Comparison of ENCODE assay signal across 12 cellular contexts in the genomic region with DNA sequence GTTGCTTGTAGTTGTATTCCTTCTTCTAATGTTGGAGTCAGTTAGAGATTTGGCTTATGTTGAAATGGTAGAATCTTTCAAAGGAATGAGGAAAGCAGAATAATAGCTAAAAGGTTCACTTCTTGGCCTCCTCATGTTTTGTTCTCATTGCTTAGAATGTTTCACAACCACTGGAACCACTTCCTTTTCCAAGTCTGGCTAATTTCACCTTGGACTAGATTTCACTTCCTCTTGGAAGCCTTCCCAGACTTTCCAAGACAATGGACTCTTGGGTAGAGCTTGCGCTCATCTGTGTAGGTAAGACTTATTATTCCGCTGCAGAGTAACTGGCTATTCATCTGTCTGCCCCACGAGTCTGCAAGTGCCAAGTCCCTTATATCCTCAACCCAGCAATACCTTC. TPM values are rescaled to one million over a fixed set of nuclear protein-coding genes. Genes with fewer than 3 reads are reported as not detected.
DNase-seq lines count a peak whose midpoint lies in the region; ATAC-seq and TF ChIP-seq lines count a peak whose summit lies in the region.
"Had no signal": no experiment of that assay in that cellular context is flagged by ENCODE, and none has a peak within 500 bp of the region (broad histone marks: within the 10 kb centered on the region; RNA-seq: fewer than 3 reads in every experiment).

No MANE protein-coding gene starts in this region.

- H2AFZ ChIP-seq in Karpas-422 (ENCODE audit: low read length), result no peak overlapping the region

- TF ChIP-seq POLR2A in testis (IDR thresholded peaks at IDR 0.05) (no peak), GM18505 (IDR thresholded peaks at IDR 0.05; ENCODE audit: borderline replicate concordance, extremely low read depth, insufficient read depth, insufficient read length) (no peak)

- H3K9ac ChIP-seq in adipocyte (ENCODE audit: low read length), result no peak overlapping the region
- no peak overlapping the region for H3K9ac ChIP-seq in Karpas-422 (ENCODE audit: low read length)

- no peaks in the 10 kb centered on the region for H3K9me2 ChIP-seq in Karpas-422 (replicated peaks; ENCODE audit: insufficient read depth, low read length)

- no peak overlapping the region for H3K4me3 ChIP-seq in adipocyte (ENCODE audit: low read length)
- no peak overlapping the region for H3K4me3 ChIP-seq in Karpas-422 (ENCODE audit: low read length)
- no peak overlapping the region for H3K4me3 ChIP-seq in testis
- H3K4me3 ChIP-seq: uterus had no signal

- H3K9me3 ChIP-seq in adipocyte (ENCODE audit: control insufficient read depth, low read length) (no peaks in the 10 kb centered on the region), Karpas-422 (ENCODE audit: low read length) (no peaks in the 10 kb centered on the region), testis (no peaks in the 10 kb centered on the region)
- H3K9me3 ChIP-seq: uterus had no signal

- H3K4me2 ChIP-seq in Karpas-422 (ENCODE audit: low read depth, low read length, poor library complexity, severe bottlenecking), result no peak overlapping the region

- DNase-seq in HPDE6-E6E7 (ENCODE audit: extremely low spot score) (peak; percentile 27), adipocyte (ENCODE audit: low read depth) (peak; percentile 83), foreskin keratinocyte (peak; percentile 79 to 86), renal cortical epithelial cell (ENCODE audit: low read depth) (peak; percentile 94), Karpas-422 (no peak), testis (no peak), GM20000 (ENCODE audit: low spot score) (no peak)
- DNase-seq: activated T-cell treated with anti-CD3 and anti-CD28 coated beads, Interleukin-2, amount 50 U/mL, for 48 hours; GOT3; NK-92 treated with Interleukin-12 subunit alpha and Interleukin-12 subunit beta, amount 100 ng/mL, for 24 hours had no signal

- H3K27ac ChIP-seq in foreskin keratinocyte, result no peak overlapping the region
- H3K27ac ChIP-seq in Karpas-422 (ENCODE audit: low read length), result no peak overlapping the region
- H3K27ac ChIP-seq in testis, result no peak overlapping the region

- peaks cover 39% of the 10 kb centered on the region for H3K4me1 ChIP-seq in adipocyte (ENCODE audit: control insufficient read depth, insufficient read depth, low read length)
- peaks cover 20% of the 10 kb centered on the region for H3K4me1 ChIP-seq in foreskin keratinocyte
- H3K4me1 ChIP-seq in Karpas-422 (ENCODE audit: low read length), result no peaks in the 10 kb centered on the region
- H3K4me1 ChIP-seq in testis, result no peaks in the 10 kb centered on the region
- H3K4me1 ChIP-seq: uterus had no signal

- no peaks in the 10 kb centered on the region for H4K20me1 ChIP-seq in Karpas-422 (ENCODE audit: insufficient read depth, low read depth, low read length)

- intact Hi-C loops in testis (cut with DNase I; ENCODE audit: low total_unique reads), result no loop called here

- ATAC-seq in foreskin keratinocyte (peak; percentile 81), GM18505 (IDR thresholded peaks at IDR 0.05; ENCODE audit: unreplicated experiment) (no peak)

- H3K27me3 ChIP-seq in adipocyte (replicated peaks; ENCODE audit: control insufficient read depth, insufficient read depth, low read length), result no peaks in the 10 kb centered on the region
- no peaks in the 10 kb centered on the region for H3K27me3 ChIP-seq in foreskin keratinocyte
- H3K27me3 ChIP-seq in Karpas-422 (ENCODE audit: low read length), result no peaks in the 10 kb centered on the region
- no peaks in the 10 kb centered on the region for H3K27me3 ChIP-seq in testis
- H3K27me3 ChIP-seq: uterus had no signal

- no peak for TF ChIP-seq CTCF in foreskin keratinocyte (conservative IDR thresholded peaks at IDR 0.05)
- no peak for TF ChIP-seq CTCF in testis (IDR thresholded peaks at IDR 0.05)
- TF ChIP-seq CTCF in GM20000 (IDR thresholded peaks at IDR 0.05; ENCODE audit: extremely low read depth, missing control alignments), result no peak

- whole genome bisulfite sequencing in testis, 2 donors, result 76 to 80% methylated on average over 3 of the region's 3 CpGs

- H3K36me3 ChIP-seq in adipocyte (ENCODE audit: control insufficient read depth, insufficient read depth, low read length, severe bottlenecking), result no peaks in the 10 kb centered on the region
- no peaks in the 10 kb centered on the region for H3K36me3 ChIP-seq in Karpas-422 (ENCODE audit: insufficient read depth, low read length)
- H3K36me3 ChIP-seq in testis (ENCODE audit: low read depth, missing control alignments), result no peaks in the 10 kb centered on the region
- H3K36me3 ChIP-seq: uterus had no signal

- no peaks in the 10 kb centered on the region for H3K79me2 ChIP-seq in Karpas-422 (ENCODE audit: low read length)

RNA-seq across cellular contexts. Expression of gene SPATA18, which starts 8.3 kb away (rescaled TPM):
- total RNA-seq in foreskin keratinocyte (6.8 and 7.9 TPM in 2 replicates), renal cortical epithelial cell (7.3 and 20.8 TPM in 2 replicates), testis (100 to 1,000 TPM in 1 of 2 donors, 10 to 100 TPM in 1; 40.5 to 139 TPM)
- polyA plus RNA-seq in foreskin keratinocyte (2.0 TPM in 2 replicates), testis (ENCODE audit: insufficient read depth, low read depth, low replicate concordance) (127 TPM)
- total RNA-seq in Karpas-422 (2014; rRNA removed; shearing (Covaris generic); ENCODE audit: low replicate concordance), result 0.07 TPM in 1 of 2 replicates, not detected in the other

RNA-seq across cellular contexts. Expression of gene SGCB, which starts 21.3 kb away (rescaled TPM):
- total RNA-seq in foreskin keratinocyte (22.1 and 24.6 TPM in 2 replicates), renal cortical epithelial cell (15.3 and 38.9 TPM in 2 replicates), testis (10 to 100 TPM; 35.7 to 52.2 TPM)
- polyA plus RNA-seq in foreskin keratinocyte (13.2 and 14.6 TPM in 2 replicates), testis (ENCODE audit: insufficient read depth, low read depth, low replicate concordance) (32.8 TPM)
- 9.6 and 9.8 TPM in 2 replicates for total RNA-seq in Karpas-422 (2014; rRNA removed; shearing (Covaris generic); ENCODE audit: low replicate concordance)

RNA-seq across cellular contexts. Expression of gene LRRC66, which starts 39.2 kb away (rescaled TPM):
- total RNA-seq in foreskin keratinocyte (0.10 and 0.14 TPM in 2 replicates), renal cortical epithelial cell (0.55 TPM in 1 of 2 replicates, not detected in the other), testis (1 to 10 TPM in 1 of 2 donors, under 1 TPM in 1; 0.87 to 2.4 TPM)
- polyA plus RNA-seq in foreskin keratinocyte (0.02 and 0.08 TPM in 2 replicates), testis (ENCODE audit: insufficient read depth, low read depth, low replicate concordance) (1.0 TPM)
- total RNA-seq in Karpas-422 (2014; rRNA removed; shearing (Covaris generic); ENCODE audit: low replicate concordance), result 0.07 and 0.29 TPM in 2 replicates

Comparison
In these comparisons a context has a peak if more than half of its experiments do, and no peak if none do; other contexts are left out.
1. DNase-seq: peak in HPDE6-E6E7 (single experiment), adipocyte (single experiment), foreskin keratinocyte (2 of 2) and renal cortical epithelial cell (single experiment); none in Karpas-422 (single experiment), testis (single experiment) and GM20000 (single experiment).